In the genomic region with DNA sequence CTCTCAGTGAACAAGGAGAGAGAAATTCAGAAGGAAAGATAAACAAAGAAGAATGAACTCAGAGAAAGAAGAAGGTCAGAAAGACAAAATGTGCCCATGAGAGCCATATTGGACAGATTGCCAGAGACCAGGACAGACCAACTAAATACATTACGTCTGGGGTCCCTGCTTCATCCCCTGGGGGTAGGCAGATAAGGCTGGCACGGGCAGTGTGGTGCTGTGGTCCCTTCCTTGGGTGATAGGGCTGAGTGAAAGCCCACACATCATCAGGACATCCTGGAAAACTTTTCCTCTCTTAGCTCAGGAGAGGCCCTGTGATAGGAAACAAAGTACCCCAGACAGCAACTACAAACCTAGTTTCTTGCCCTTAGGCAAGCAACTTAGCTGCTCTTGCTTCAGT, we compare ENCODE assay signal across 18 cellular contexts. TPM values are rescaled to one million over a fixed set of nuclear protein-coding genes. Genes with fewer than 3 reads are reported as not detected.
DNase-seq lines count a peak whose midpoint lies in the region; ATAC-seq and TF ChIP-seq lines count a peak whose summit lies in the region.
"Had no signal": no experiment of that assay in that cellular context is flagged by ENCODE, and none has a peak within 500 bp of the region (broad histone marks: within the 10 kb centered on the region; RNA-seq: fewer than 3 reads in every experiment).

No MANE protein-coding gene starts in this region.

- no peak for TF ChIP-seq CTCF in chondrocyte (IDR thresholded peaks at IDR 0.05)
- TF ChIP-seq CTCF in tibial nerve (IDR thresholded peaks at IDR 0.05): no peak

- POLR2A ChIA-PET in naive thymus-derived CD8-positive, alpha-beta T cell (lab: Charles Lee): interaction anchor here (1.6 kb wide), 1 partner anchor 10 kb away, joined by 3 read pairs; no protein-coding TSS in a partner anchor

- TF ChIP-seq POLR2A in tibial nerve (IDR thresholded peaks at IDR 0.05): no peak

- H3K4me1 Mint-ChIP-seq in activated T-cell treated with anti-CD3 and anti-CD28 coated beads, Interleukin-2, amount 50 U/mL, for 24 hours (ENCODE audit: low read depth): peaks cover 85% of the 10 kb centered on the region
- H3K4me1 Mint-ChIP-seq in chondrocyte (ENCODE audit: low read depth): peaks cover 87% of the 10 kb centered on the region
- H3K4me1 Mint-ChIP-seq in naive thymus-derived CD8-positive, alpha-beta T cell: peaks cover 45 to 90% (median 84%) of the 10 kb centered on the region in 4 donors

- no peaks in the 10 kb centered on the region for H3K27me3 Mint-ChIP-seq in activated T-cell treated with anti-CD3 and anti-CD28 coated beads, Interleukin-2, amount 50 U/mL, for 24 hours
- no peaks in the 10 kb centered on the region for H3K27me3 Mint-ChIP-seq in chondrocyte (ENCODE audit: low read depth)
- no peaks in the 10 kb centered on the region for H3K27me3 Mint-ChIP-seq in naive thymus-derived CD8-positive, alpha-beta T cell

- H3K36me3 Mint-ChIP-seq in activated T-cell treated with anti-CD3 and anti-CD28 coated beads, Interleukin-2, amount 50 U/mL, for 24 hours (ENCODE audit: low read depth): no peaks in the 10 kb centered on the region
- H3K36me3 Mint-ChIP-seq in chondrocyte (ENCODE audit: low read depth): no peaks in the 10 kb centered on the region
- H3K36me3 Mint-ChIP-seq in naive thymus-derived CD8-positive, alpha-beta T cell: no peaks in the 10 kb centered on the region

- no peak for ATAC-seq in naive thymus-derived CD8-positive, alpha-beta T cell
- no peak for ATAC-seq in HG03175 (IDR thresholded peaks at IDR 0.05; ENCODE audit: unreplicated experiment)
- ATAC-seq: A549, esophagus mucosa had no signal

- no peak overlapping the region for H3K4me3 Mint-ChIP-seq in activated T-cell treated with anti-CD3 and anti-CD28 coated beads, Interleukin-2, amount 50 U/mL, for 24 hours
- no peak overlapping the region for H3K4me3 Mint-ChIP-seq in chondrocyte (ENCODE audit: unreplicated experiment)
- peak overlapping the region in 2 of 10 donors; percentile 37 to 56 for H3K4me3 Mint-ChIP-seq in naive thymus-derived CD8-positive, alpha-beta T cell
- H3K4me3 Mint-ChIP-seq: H9 had no signal

- H3K27ac Mint-ChIP-seq in activated T-cell treated with anti-CD3 and anti-CD28 coated beads, Interleukin-2, amount 50 U/mL, for 24 hours: peak overlapping the region; percentile 16
- peak overlapping the region; percentile 70 for H3K27ac Mint-ChIP-seq in chondrocyte (ENCODE audit: unreplicated experiment)
- H3K27ac Mint-ChIP-seq in naive thymus-derived CD8-positive, alpha-beta T cell: peak overlapping the region in 6 of 10 donors; percentile 28 to 97 (median 47)
- H3K27ac Mint-ChIP-seq: H9 had no signal

- no peaks in the 10 kb centered on the region for H3K27me3 ChIP-seq in tibial nerve
- H3K27me3 ChIP-seq: MG63 had no signal

- no peaks in the 10 kb centered on the region for H3K9me3 ChIP-seq in tibial nerve
- H3K9me3 ChIP-seq: A549, MG63 had no signal

- H3K27ac ChIP-seq in tibial nerve: peak overlapping the region; percentile 98 to 100 (median 100)

- H3K4me3 ChIP-seq in tibial nerve: no peak overlapping the region
- H3K4me3 ChIP-seq: A549, lung, MG63 had no signal

- no peaks in the 10 kb centered on the region for H3K9me3 Mint-ChIP-seq in activated T-cell treated with anti-CD3 and anti-CD28 coated beads, Interleukin-2, amount 50 U/mL, for 24 hours
- no peaks in the 10 kb centered on the region for H3K9me3 Mint-ChIP-seq in chondrocyte (ENCODE audit: low read depth)
- no peaks in the 10 kb centered on the region for H3K9me3 Mint-ChIP-seq in naive thymus-derived CD8-positive, alpha-beta T cell
- H3K9me3 Mint-ChIP-seq: H9 had no signal

- peaks cover 3 to 97% (median 88%) of the 10 kb centered on the region in 4 donors for H3K4me1 ChIP-seq in tibial nerve

- H3K36me3 ChIP-seq in tibial nerve: no peaks in the 10 kb centered on the region
- H3K36me3 ChIP-seq: MG63 had no signal

- DNase-seq in activated T-cell treated with anti-CD3 and anti-CD28 coated beads, Interleukin-2, amount 50 U/mL, for 24 hours: peak; percentile 23
- no peak for DNase-seq in activated T-cell treated with anti-CD3 and anti-CD28 coated beads, Interleukin-2, amount 50 U/mL, for 1 hour
- DNase-seq in chondrocyte (ENCODE audit: low spot score): no peak
- DNase-seq in naive thymus-derived CD8-positive, alpha-beta T cell: no peak
- no peak for DNase-seq in tibial nerve (ENCODE audit: low spot score in 2 of 2)
- no peak for DNase-seq in NOMO-1 (lab: John Stamatoyannopoulos, UW; ENCODE audit: unreplicated experiment in 2 of 2)
- no peak for DNase-seq in stimulated activated CD4-positive, alpha-beta T cell treated with anti-CD3 and anti-CD28 coated beads, Interleukin-4, amount 100 ng/mL, for 24 hours
- DNase-seq: activated CD8-positive, alpha-beta memory T cell treated with anti-CD3 and anti-CD28 coated beads for 24 hours; activated naive CD4-positive, alpha-beta T cell treated with Interleukin-2 at 50 U/mL for 16 hours; H9; MG63; occipital lobe; SHP77 had no signal

- TF ChIP-seq EP300 in tibial nerve (IDR thresholded peaks at IDR 0.05): no peak

- 86 to 93% methylated on average over 2 of the region's 2 CpGs for WGBS in tibial nerve, 2 donors

RNA-seq across cellular contexts. Expression of a gene that starts 13.2 kb away (rescaled TPM):
- total RNA-seq in chondrocyte (1.8 to 1.9 TPM (median 1.8 TPM) in 3 replicates), tibial nerve (1 to 10 TPM in 2 of 4 donors, not detected in 2; 2.2 to 2.9 TPM)
- total RNA-seq in naive thymus-derived CD8-positive, alpha-beta T cell: 1 to 10 TPM; 1.9 to 2.0 TPM
- polyA plus RNA-seq in naive thymus-derived CD8-positive, alpha-beta T cell: 1 to 10 TPM in 2 of 3 donors, under 1 TPM in 1; 0.30 to 1.3 (median 1.2) TPM
- total RNA-seq: esophagus mucosa had no signal

RNA-seq across cellular contexts. Expression of a gene that starts 34.9 kb away (rescaled TPM):
- total RNA-seq in chondrocyte (139 to 237 TPM (median 143 TPM) in 3 replicates), tibial nerve (100 to 1,000 TPM; 304 to 768 (median 608) TPM)
- 10 to 100 TPM; 75.4 to 79.1 TPM for total RNA-seq in naive thymus-derived CD8-positive, alpha-beta T cell
- 100 to 1,000 TPM; 108 to 297 (median 154) TPM for polyA plus RNA-seq in naive thymus-derived CD8-positive, alpha-beta T cell

RNA-seq across cellular contexts. Expression of a gene that starts 52.8 kb away (rescaled TPM):
- total RNA-seq in chondrocyte (not detected in 3 replicates), tibial nerve (not detected)
- total RNA-seq in naive thymus-derived CD8-positive, alpha-beta T cell: not detected
- not detected for polyA plus RNA-seq in naive thymus-derived CD8-positive, alpha-beta T cell
- total RNA-seq: cerebellum, esophagus mucosa, lung, occipital lobe had no signal
- polyA plus RNA-seq: lung had no signal

RNA-seq across cellular contexts. Expression of a gene that starts 57.2 kb away (rescaled TPM):
- total RNA-seq in chondrocyte (not detected in 3 replicates), tibial nerve (not detected)
- not detected for total RNA-seq in naive thymus-derived CD8-positive, alpha-beta T cell
- not detected for polyA plus RNA-seq in naive thymus-derived CD8-positive, alpha-beta T cell
- total RNA-seq: cerebellum, esophagus mucosa, H9, lung, occipital lobe had no signal
- polyA plus RNA-seq: A549, lung had no signal

Comparison
In these comparisons a context has a peak if more than half of its experiments do, and no peak if none do; other contexts are left out.
1. H3K27ac Mint-ChIP-seq: peak in every context shown above with its lines; median percentile 70 in chondrocyte; 47 in naive thymus-derived CD8-positive, alpha-beta T cell; 16 in activated T-cell treated with anti-CD3 and anti-CD28 coated beads, Interleukin-2, amount 50 U/mL, for 24 hours.